ENCODE assay signal across 1 cellular context in genomic region chr16:80996688-80997138, GRCh38.
TF ChIP-seq lines count a peak whose summit lies in the region.

No MANE protein-coding gene starts in this region.

TF ChIP-seq in HEK293, 187 proteins besides CTCF, POLR2A, EP300 and RAD21 (continued from another document):
- TF ChIP-seq, protein P1, sequence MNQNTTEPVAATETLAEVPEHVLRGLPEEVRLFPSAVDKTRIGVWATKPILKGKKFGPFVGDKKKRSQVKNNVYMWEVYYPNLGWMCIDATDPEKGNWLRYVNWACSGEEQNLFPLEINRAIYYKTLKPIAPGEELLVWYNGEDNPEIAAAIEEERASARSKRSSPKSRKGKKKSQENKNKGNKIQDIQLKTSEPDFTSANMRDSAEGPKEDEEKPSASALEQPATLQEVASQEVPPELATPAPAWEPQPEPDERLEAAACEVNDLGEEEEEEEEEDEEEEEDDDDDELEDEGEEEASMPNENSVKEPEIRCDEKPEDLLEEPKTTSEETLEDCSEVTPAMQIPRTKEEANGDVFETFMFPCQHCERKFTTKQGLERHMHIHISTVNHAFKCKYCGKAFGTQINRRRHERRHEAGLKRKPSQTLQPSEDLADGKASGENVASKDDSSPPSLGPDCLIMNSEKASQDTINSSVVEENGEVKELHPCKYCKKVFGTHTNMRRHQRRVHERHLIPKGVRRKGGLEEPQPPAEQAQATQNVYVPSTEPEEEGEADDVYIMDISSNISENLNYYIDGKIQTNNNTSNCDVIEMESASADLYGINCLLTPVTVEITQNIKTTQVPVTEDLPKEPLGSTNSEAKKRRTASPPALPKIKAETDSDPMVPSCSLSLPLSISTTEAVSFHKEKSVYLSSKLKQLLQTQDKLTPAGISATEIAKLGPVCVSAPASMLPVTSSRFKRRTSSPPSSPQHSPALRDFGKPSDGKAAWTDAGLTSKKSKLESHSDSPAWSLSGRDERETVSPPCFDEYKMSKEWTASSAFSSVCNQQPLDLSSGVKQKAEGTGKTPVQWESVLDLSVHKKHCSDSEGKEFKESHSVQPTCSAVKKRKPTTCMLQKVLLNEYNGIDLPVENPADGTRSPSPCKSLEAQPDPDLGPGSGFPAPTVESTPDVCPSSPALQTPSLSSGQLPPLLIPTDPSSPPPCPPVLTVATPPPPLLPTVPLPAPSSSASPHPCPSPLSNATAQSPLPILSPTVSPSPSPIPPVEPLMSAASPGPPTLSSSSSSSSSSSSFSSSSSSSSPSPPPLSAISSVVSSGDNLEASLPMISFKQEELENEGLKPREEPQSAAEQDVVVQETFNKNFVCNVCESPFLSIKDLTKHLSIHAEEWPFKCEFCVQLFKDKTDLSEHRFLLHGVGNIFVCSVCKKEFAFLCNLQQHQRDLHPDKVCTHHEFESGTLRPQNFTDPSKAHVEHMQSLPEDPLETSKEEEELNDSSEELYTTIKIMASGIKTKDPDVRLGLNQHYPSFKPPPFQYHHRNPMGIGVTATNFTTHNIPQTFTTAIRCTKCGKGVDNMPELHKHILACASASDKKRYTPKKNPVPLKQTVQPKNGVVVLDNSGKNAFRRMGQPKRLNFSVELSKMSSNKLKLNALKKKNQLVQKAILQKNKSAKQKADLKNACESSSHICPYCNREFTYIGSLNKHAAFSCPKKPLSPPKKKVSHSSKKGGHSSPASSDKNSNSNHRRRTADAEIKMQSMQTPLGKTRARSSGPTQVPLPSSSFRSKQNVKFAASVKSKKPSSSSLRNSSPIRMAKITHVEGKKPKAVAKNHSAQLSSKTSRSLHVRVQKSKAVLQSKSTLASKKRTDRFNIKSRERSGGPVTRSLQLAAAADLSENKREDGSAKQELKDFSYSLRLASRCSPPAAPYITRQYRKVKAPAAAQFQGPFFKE (tag by site-specific recombination; IDR thresholded peaks at IDR 0.05; ENCODE audit: borderline replicate concordance) = no peak
- TF ChIP-seq ZNF624 (tag by site-specific recombination; IDR thresholded peaks at IDR 0.05) (no peak), OSR2 (tag by site-specific recombination; IDR thresholded peaks at IDR 0.05) (peak; percentile 85), ZBTB7A (tag by site-specific recombination; IDR thresholded peaks at IDR 0.05; ENCODE audit: low read depth) (no peak), BCL11B (tag by site-specific recombination; IDR thresholded peaks at IDR 0.05; ENCODE audit: low read depth) (no peak), ZIC2 (tag by site-specific recombination; IDR thresholded peaks at IDR 0.05) (no peak), ZNF843 (tag by site-specific recombination; IDR thresholded peaks at IDR 0.05) (peak; percentile 96), SP3 (tag by site-specific recombination; IDR thresholded peaks at IDR 0.05) (no peak), ZNF747 (tag by site-specific recombination; IDR thresholded peaks at IDR 0.05) (no peak), ZNF785 (tag by site-specific recombination; IDR thresholded peaks at IDR 0.05) (no peak), EGR2 (tag by site-specific recombination; IDR thresholded peaks at IDR 0.05; ENCODE audit: low read depth) (no peak), ZNF518A (tag by site-specific recombination; conservative IDR thresholded peaks at IDR 0.05; ENCODE audit: low read depth) (no peak), ZNF830 (tag by site-specific recombination; IDR thresholded peaks at IDR 0.05; ENCODE audit: low read depth) (no peak), GFI1B (tag by site-specific recombination; IDR thresholded peaks at IDR 0.05) (no peak), REST (tag by site-specific recombination; IDR thresholded peaks at IDR 0.05) (no peak), ZNF76 (tag by site-specific recombination; IDR thresholded peaks at IDR 0.05; ENCODE audit: borderline replicate concordance, low read depth) (no peak), BCL6B (tag by site-specific recombination; IDR thresholded peaks at IDR 0.05) (peak; percentile 76; the same call in 1 of the 2 replicates), ELK4 (IDR thresholded peaks at IDR 0.05; ENCODE audit: borderline replicate concordance, low read depth, low read length) (no peak), RBAK (tag by site-specific recombination; IDR thresholded peaks at IDR 0.05) (no peak), ZSCAN23 (tag by site-specific recombination; IDR thresholded peaks at IDR 0.05) (no peak), KLF7 (tag by site-specific recombination; IDR thresholded peaks at IDR 0.05; ENCODE audit: borderline replicate concordance) (no peak), ZNF302 (tag by site-specific recombination; IDR thresholded peaks at IDR 0.05; ENCODE audit: low read depth) (no peak), ZNF596 (tag by site-specific recombination; IDR thresholded peaks at IDR 0.05) (no peak), ZNF677 (tag by site-specific recombination; IDR thresholded peaks at IDR 0.05) (no peak), ZNF626 (tag by site-specific recombination; IDR thresholded peaks at IDR 0.05) (no peak), ZNF501 (tag by site-specific recombination; IDR thresholded peaks at IDR 0.05) (0 out of 2 replicates have a peak, but pooled peaks have one; percentile 39), ZNF341 (tag by site-specific recombination; IDR thresholded peaks at IDR 0.05; ENCODE audit: low read depth) (no peak), AEBP2 (tag by site-specific recombination; IDR thresholded peaks at IDR 0.05; ENCODE audit: borderline replicate concordance) (no peak)
- TF ChIP-seq, protein P2, sequence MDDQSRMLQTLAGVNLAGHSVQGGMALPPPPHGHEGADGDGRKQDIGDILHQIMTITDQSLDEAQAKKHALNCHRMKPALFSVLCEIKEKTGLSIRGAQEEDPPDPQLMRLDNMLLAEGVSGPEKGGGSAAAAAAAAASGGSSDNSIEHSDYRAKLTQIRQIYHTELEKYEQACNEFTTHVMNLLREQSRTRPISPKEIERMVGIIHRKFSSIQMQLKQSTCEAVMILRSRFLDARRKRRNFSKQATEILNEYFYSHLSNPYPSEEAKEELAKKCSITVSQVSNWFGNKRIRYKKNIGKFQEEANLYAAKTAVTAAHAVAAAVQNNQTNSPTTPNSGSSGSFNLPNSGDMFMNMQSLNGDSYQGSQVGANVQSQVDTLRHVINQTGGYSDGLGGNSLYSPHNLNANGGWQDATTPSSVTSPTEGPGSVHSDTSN (CRISPR knock-in tag; IDR thresholded peaks at IDR 0.05) = no peak
- TF ChIP-seq, protein P3, sequence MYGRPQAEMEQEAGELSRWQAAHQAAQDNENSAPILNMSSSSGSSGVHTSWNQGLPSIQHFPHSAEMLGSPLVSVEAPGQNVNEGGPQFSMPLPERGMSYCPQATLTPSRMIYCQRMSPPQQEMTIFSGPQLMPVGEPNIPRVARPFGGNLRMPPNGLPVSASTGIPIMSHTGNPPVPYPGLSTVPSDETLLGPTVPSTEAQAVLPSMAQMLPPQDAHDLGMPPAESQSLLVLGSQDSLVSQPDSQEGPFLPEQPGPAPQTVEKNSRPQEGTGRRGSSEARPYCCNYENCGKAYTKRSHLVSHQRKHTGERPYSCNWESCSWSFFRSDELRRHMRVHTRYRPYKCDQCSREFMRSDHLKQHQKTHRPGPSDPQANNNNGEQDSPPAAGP (tag by site-specific recombination; IDR thresholded peaks at IDR 0.05) = no peak
TF ChIP-seq in HEK293: peak in this region for 31.
